Comparison of ENCODE assay signal across 15 cellular contexts in the genomic region with DNA sequence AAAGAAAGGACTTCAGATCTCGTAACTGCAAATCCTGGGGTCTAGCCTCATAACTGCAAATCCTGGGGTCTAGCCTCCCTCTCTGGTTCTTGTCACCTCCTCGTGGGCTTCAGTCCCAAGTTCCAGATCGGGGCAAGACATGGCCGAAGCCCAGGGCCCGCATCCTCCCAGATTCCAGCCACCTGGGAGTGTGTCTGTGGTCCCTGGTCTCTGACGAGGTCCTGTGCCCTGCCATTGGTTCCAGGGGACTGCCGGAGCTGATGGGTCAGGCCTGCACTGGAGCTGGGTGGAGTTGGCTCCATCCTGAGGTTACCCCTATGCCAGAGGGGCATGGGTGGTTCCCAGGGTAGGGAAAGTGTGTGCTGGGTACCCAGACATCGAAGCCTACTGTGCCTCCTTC.
"Had no signal": no experiment of that assay in that cellular context is flagged by ENCODE, and none has a peak within 500 bp of the region (broad histone marks: within the 10 kb centered on the region; RNA-seq: fewer than 3 reads in every experiment).

No MANE protein-coding gene starts in this region.

- H3K27ac Mint-ChIP-seq: dendritic cell treated with granulocyte-macrophage colony-stimulating factor and Interleukin-4, amounts not matched to agents 40 ng/mL and 50 ng/mL, for 4 days; memory B cell; mesothelial cell of epicardium; nephron; stimulated activated effector memory CD8-positive, alpha-beta T cell treated with anti-CD3 and anti-CD28 coated beads, Interleukin-12 subunit alpha, Interleukin-12 subunit beta, amount 100 ng/mL, for 72 hours; stimulated activated naive CD8-positive, alpha-beta T cell treated with anti-CD3 and anti-CD28 coated beads, Interleukin-15, Interleukin-2, amounts not matched to agents 100 ng/mL and 50 ng/mL, for 24 hours had no signal

- H3K36me3 Mint-ChIP-seq: memory B cell; mesothelial cell of epicardium; stimulated activated effector memory CD8-positive, alpha-beta T cell treated with anti-CD3 and anti-CD28 coated beads, Interleukin-12 subunit alpha, Interleukin-12 subunit beta, amount 100 ng/mL, for 72 hours had no signal

- ATAC-seq: left lobe of liver; right cardiac atrium; stimulated activated effector memory CD8-positive, alpha-beta T cell treated with anti-CD3 and anti-CD28 coated beads, Interleukin-12 subunit alpha, Interleukin-12 subunit beta, amount 100 ng/mL, for 72 hours had no signal

- H3K4me3 Mint-ChIP-seq: dendritic cell treated with granulocyte-macrophage colony-stimulating factor and Interleukin-4, amounts not matched to agents 40 ng/mL and 50 ng/mL, for 4 days; memory B cell; mesothelial cell of epicardium; nephron; stimulated activated effector memory CD8-positive, alpha-beta T cell treated with anti-CD3 and anti-CD28 coated beads, Interleukin-12 subunit alpha, Interleukin-12 subunit beta, amount 100 ng/mL, for 72 hours; stimulated activated naive CD8-positive, alpha-beta T cell treated with anti-CD3 and anti-CD28 coated beads, Interleukin-15, Interleukin-2, amounts not matched to agents 100 ng/mL and 50 ng/mL, for 24 hours had no signal

- H3K4me1 Mint-ChIP-seq: memory B cell; mesothelial cell of epicardium; stimulated activated effector memory CD8-positive, alpha-beta T cell treated with anti-CD3 and anti-CD28 coated beads, Interleukin-12 subunit alpha, Interleukin-12 subunit beta, amount 100 ng/mL, for 72 hours had no signal

- DNase-seq: erythroblast; foreskin melanocyte; hippocampal formation; kidney glomerular epithelial cell; right cardiac atrium; stimulated activated CD4-positive, alpha-beta T cell treated with anti-CD3 and anti-CD28 coated beads, Interleukin-4, amount 100 ng/mL, for 1 hour; stimulated activated CD8-positive, alpha-beta memory T cell treated with anti-CD3 and anti-CD28 coated beads, Interleukin-4, amount 100 ng/mL, for 48 hours; testis had no signal

- H3K9me3 Mint-ChIP-seq: dendritic cell treated with granulocyte-macrophage colony-stimulating factor and Interleukin-4, amounts not matched to agents 40 ng/mL and 50 ng/mL, for 4 days; memory B cell; mesothelial cell of epicardium; stimulated activated effector memory CD8-positive, alpha-beta T cell treated with anti-CD3 and anti-CD28 coated beads, Interleukin-12 subunit alpha, Interleukin-12 subunit beta, amount 100 ng/mL, for 72 hours; stimulated activated naive CD8-positive, alpha-beta T cell treated with anti-CD3 and anti-CD28 coated beads, Interleukin-15, Interleukin-2, amounts not matched to agents 100 ng/mL and 50 ng/mL, for 24 hours had no signal

- H3K27me3 Mint-ChIP-seq: stimulated activated naive CD8-positive, alpha-beta T cell treated with anti-CD3 and anti-CD28 coated beads, Interleukin-15, Interleukin-2, amounts not matched to agents 100 ng/mL and 50 ng/mL, for 24 hours had no signal
